ENCODE assay signal across 1 cellular context in genomic region chr19:13880059-13880672, GRCh38.
TF ChIP-seq lines count a peak whose summit lies in the region.

No MANE protein-coding gene starts in this region.

TF ChIP-seq in H1, 55 proteins besides CTCF, POLR2A, EP300 and RAD21:
- TF ChIP-seq KDM5A (IDR thresholded peaks at IDR 0.05; ENCODE audit: low read length) (no peak), CHD1 (IDR thresholded peaks at IDR 0.05; ENCODE audit: low read depth, low read length) (no peak), SP2 (IDR thresholded peaks at IDR 0.05; ENCODE audit: low read length) (no peak), ATF3 (IDR thresholded peaks at IDR 0.05; ENCODE audit: insufficient read depth, low read depth, low read length) (peak; percentile 80), E2F6 (IDR thresholded peaks at IDR 0.05) (no peak), JUND (IDR thresholded peaks at IDR 0.05; ENCODE audit: low read length) (peak; percentile 96), CREB1 (IDR thresholded peaks at IDR 0.05) (peak; percentile 91), HDAC2 (IDR thresholded peaks at IDR 0.05; ENCODE audit: borderline replicate concordance in 1 of 2, low read depth in 2 of 2, low read length in 2 of 2) (peak in 1 of 2 experiments; percentile 73; a peak in 1 of 4 replicates), CEBPB (IDR thresholded peaks at IDR 0.05; ENCODE audit: low read depth, low read length) (peak; percentile 63; the same call in 1 of the 2 replicates), FOSL1 (IDR thresholded peaks at IDR 0.05; ENCODE audit: insufficient read depth, low read depth, low read length) (peak; percentile 39; the same call in 1 of the 2 replicates), SIX5 (IDR thresholded peaks at IDR 0.05; ENCODE audit: low read depth, low read length) (no peak), NANOG (IDR thresholded peaks at IDR 0.05; ENCODE audit: insufficient read depth, low read depth, low read length, poor library complexity, severe bottlenecking) (no peak), ATF2 (IDR thresholded peaks at IDR 0.05; ENCODE audit: low read length) (no peak; the same call in 1 of the 2 replicates), CBX8 (IDR thresholded peaks at IDR 0.05; ENCODE audit: borderline replicate concordance, low read depth, low read length) (no peak), BACH1 (IDR thresholded peaks at IDR 0.05; ENCODE audit: low read length) (peak; percentile 95), RBBP5 (IDR thresholded peaks at IDR 0.05; ENCODE audit: borderline replicate concordance, low read depth, low read length) (no peak), CTBP2 (IDR thresholded peaks at IDR 0.05; ENCODE audit: borderline replicate concordance, insufficient read depth, insufficient read length, low read length) (no peak), CHD7 (IDR thresholded peaks at IDR 0.05; ENCODE audit: insufficient replicate concordance, low read length) (no peak), CHD2 (IDR thresholded peaks at IDR 0.05; ENCODE audit: low read length) (peak; percentile 51; the same call in 1 of the 2 replicates), ASH2L (IDR thresholded peaks at IDR 0.05; ENCODE audit: low read length) (no peak), POLR2AphosphoS5 (IDR thresholded peaks at IDR 0.05; ENCODE audit: low read depth, low read length) (0 out of 2 replicates have a peak, but pooled peaks have one; percentile 41), SIN3A (conservative IDR thresholded peaks at IDR 0.05 in 1 of 2, IDR thresholded peaks at IDR 0.05 in 1 of 2; ENCODE audit: low read depth in 1 of 2, low read length in 2 of 2) (peak in 1 of 2 experiments; percentile 68; a peak in 2 of 4 replicates), USF2 (IDR thresholded peaks at IDR 0.05; ENCODE audit: low read length) (no peak), ZNF274 (IDR thresholded peaks at IDR 0.05; ENCODE audit: borderline replicate concordance, extremely low read depth, low read length) (no peak), BRCA1 (IDR thresholded peaks at IDR 0.05; ENCODE audit: low read depth, low read length) (0 out of 2 replicates have a peak, but pooled peaks have one; percentile 22), CBX5 (IDR thresholded peaks at IDR 0.05; ENCODE audit: low read depth, low read length) (no peak), GABPA (IDR thresholded peaks at IDR 0.05; ENCODE audit: borderline replicate concordance, insufficient read depth, low read length) (peak; percentile 80), POU5F1 (IDR thresholded peaks at IDR 0.05; ENCODE audit: low read depth, low read length) (no peak), JUN (IDR thresholded peaks at IDR 0.05; ENCODE audit: low read depth, low read length) (peak; percentile 74), KDM4A (IDR thresholded peaks at IDR 0.05; ENCODE audit: low read depth, low read length, severe bottlenecking) (peak; percentile 23), MAFK (IDR thresholded peaks at IDR 0.05; ENCODE audit: low read depth, low read length) (peak; percentile 81; the same call in 1 of the 2 replicates), TAF7 (optimal IDR thresholded peaks at IDR 0.05; ENCODE audit: borderline replicate concordance, low read depth, low read length) (peak; percentile 76), YY1 (IDR thresholded peaks at IDR 0.05; ENCODE audit: low read depth, low read length) (peak; percentile 48; the same call in 1 of the 2 replicates), SP4 (IDR thresholded peaks at IDR 0.05; ENCODE audit: low read length) (no peak; the same call in 1 of the 2 replicates), TAF1 (IDR thresholded peaks at IDR 0.05; ENCODE audit: low read depth, low read length) (peak; percentile 46; the same call in 1 of the 2 replicates), RFX5 (IDR thresholded peaks at IDR 0.05; ENCODE audit: borderline replicate concordance, low read depth, low read length) (no peak), TEAD4 (IDR thresholded peaks at IDR 0.05; ENCODE audit: low read depth, low read length) (no peak), PHF8 (conservative IDR thresholded peaks at IDR 0.05; ENCODE audit: low read depth, low read length) (no peak), SP1 (IDR thresholded peaks at IDR 0.05; ENCODE audit: low read depth, low read length) (0 out of 2 replicates have a peak, but pooled peaks have one; percentile 10), EZH2 (IDR thresholded peaks at IDR 0.05; ENCODE audit: low read depth, low read length, severe bottlenecking) (no peak), BCL11A (IDR thresholded peaks at IDR 0.05; ENCODE audit: low read depth in 2 of 2, low read length in 2 of 2) (no peak), TCF12 (IDR thresholded peaks at IDR 0.05; ENCODE audit: low read depth, low read length) (peak; percentile 71; the same call in 1 of the 2 replicates), GTF2F1 (IDR thresholded peaks at IDR 0.05; ENCODE audit: borderline replicate concordance, low read depth, low read length) (0 out of 2 replicates have a peak, but pooled peaks have one; percentile 55), EGR1 (IDR thresholded peaks at IDR 0.05; ENCODE audit: borderline replicate concordance, low read depth, low read length) (no peak), SAP30 (IDR thresholded peaks at IDR 0.05; ENCODE audit: insufficient read depth, insufficient replicate concordance, low read length) (no peak), TBP (IDR thresholded peaks at IDR 0.05; ENCODE audit: low read depth, low read length) (peak; percentile 45; the same call in 1 of the 2 replicates), NRF1 (IDR thresholded peaks at IDR 0.05; ENCODE audit: low read depth, low read length) (no peak), KDM1A (IDR thresholded peaks at IDR 0.05; ENCODE audit: borderline replicate concordance, low read length) (no peak), RNF2 (IDR thresholded peaks at IDR 0.05; ENCODE audit: borderline replicate concordance, low read depth, low read length, missing control alignments, poor library complexity, severe bottlenecking) (no peak), MAX (IDR thresholded peaks at IDR 0.05) (peak; percentile 19; the same call in 1 of the 2 replicates), SIRT6 (IDR thresholded peaks at IDR 0.05; ENCODE audit: low read length) (no peak), SUZ12 (IDR thresholded peaks at IDR 0.05; ENCODE audit: low read length) (no peak), RXRA (IDR thresholded peaks at IDR 0.05; ENCODE audit: insufficient read depth, low read depth, low read length) (no peak), HDAC6 (IDR thresholded peaks at IDR 0.05; ENCODE audit: low read depth, low read length) (no peak), SRF (IDR thresholded peaks at IDR 0.05; ENCODE audit: low read depth, low read length) (no peak; the same call in 1 of the 2 replicates)
